Comparison of ENCODE assay signal across 16 cellular contexts in the genomic region with DNA sequence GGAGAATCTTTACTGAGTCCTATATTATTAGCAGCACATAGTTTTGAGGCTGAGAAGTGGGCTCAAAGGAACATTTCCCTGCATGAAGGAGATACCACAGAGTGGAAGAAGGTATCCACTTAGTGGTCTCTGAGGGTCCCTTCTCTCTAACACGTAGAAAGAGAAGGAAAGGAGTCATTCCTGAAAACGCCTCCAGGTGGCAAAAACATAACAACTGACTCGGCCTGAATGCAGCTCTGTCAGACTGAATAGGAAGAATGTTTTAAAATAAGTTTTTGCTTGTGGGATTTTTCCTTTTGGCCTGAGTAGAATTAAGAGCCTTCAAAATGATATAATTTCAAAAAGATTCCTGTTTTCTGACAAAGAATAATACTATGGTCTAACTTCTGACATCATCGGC. TPM values are rescaled to one million over a fixed set of nuclear protein-coding genes. Genes with fewer than 3 reads are reported as not detected.
DNase-seq lines count a peak whose midpoint lies in the region; ATAC-seq, FAIRE-seq and TF ChIP-seq lines count a peak whose summit lies in the region.
"Had no signal": no experiment of that assay in that cellular context is flagged by ENCODE, and none has a peak within 500 bp of the region (broad histone marks: within the 10 kb centered on the region; RNA-seq: fewer than 3 reads in every experiment).

No MANE protein-coding gene starts in this region.

- FAIRE-seq in astrocyte (lab: Jason Lieb, UNC) (peak; percentile 17), keratinocyte (lab: Jason Lieb, UNC) (no peak)

- H3K9ac ChIP-seq in astrocyte (ENCODE audit: low read length) (no peak overlapping the region), keratinocyte (ENCODE audit: control insufficient read depth, extremely low read depth, insufficient read depth, low read length) (no peak overlapping the region)

- H3K27me3 Mint-ChIP-seq in HFFc6 (ENCODE audit: insufficient read depth) = no peaks in the 10 kb centered on the region
- H3K27me3 Mint-ChIP-seq in astrocyte (ENCODE audit: low read depth, unreplicated experiment) = no peaks in the 10 kb centered on the region
- H3K27me3 Mint-ChIP-seq: activated CD4-positive, alpha-beta memory T cell treated with anti-CD3 and anti-CD28 coated beads for 36 hours; activated naive CD8-positive, alpha-beta T cell treated with anti-CD3 and anti-CD28 coated beads, Interleukin-2, amount 10 ng/mL, durations not matched to agents 7 days and 5 days had no signal

- H3K4me1 ChIP-seq in astrocyte (ENCODE audit: insufficient read depth, low read length) = no peaks in the 10 kb centered on the region
- no peaks in the 10 kb centered on the region for H3K4me1 ChIP-seq in keratinocyte (ENCODE audit: control insufficient read depth, extremely low read depth, insufficient read depth, low read length)

- H2AFZ ChIP-seq in astrocyte (ENCODE audit: low read depth, low read length) (no peak overlapping the region), keratinocyte (ENCODE audit: control insufficient read depth, low read length) (no peak overlapping the region)

- H3K4me3 ChIP-seq in AG10803 (ENCODE audit: low read length) (no peak overlapping the region), astrocyte (ENCODE audit: insufficient read depth, low read depth, low read length) (no peak overlapping the region), keratinocyte (ENCODE audit: control insufficient read depth in 2 of 3, extremely low read depth in 1 of 3, insufficient read depth in 2 of 3, low read depth in 1 of 3, low read length in 3 of 3) (no peak overlapping the region)

- dilution Hi-C loops in keratinocyte (cut with MboI; ENCODE audit: extremely low pct_ligation_motif_present, low sequenced_read_pairs) = no loop called here

- no peaks in the 10 kb centered on the region for H3K9me3 ChIP-seq in astrocyte (ENCODE audit: insufficient read depth, low read depth, low read length)
- no peaks in the 10 kb centered on the region for H3K9me3 ChIP-seq in keratinocyte (ENCODE audit: control insufficient read depth, low read depth, low read length)

- no peaks in the 10 kb centered on the region for H3K36me3 Mint-ChIP-seq in HFFc6 (ENCODE audit: low read depth)
- H3K36me3 Mint-ChIP-seq in astrocyte (ENCODE audit: low read depth, unreplicated experiment) = no peaks in the 10 kb centered on the region
- H3K36me3 Mint-ChIP-seq: activated naive CD8-positive, alpha-beta T cell treated with anti-CD3 and anti-CD28 coated beads, Interleukin-2, amount 10 ng/mL, durations not matched to agents 7 days and 5 days; mesothelial cell of epicardium had no signal

- H3K4me3 Mint-ChIP-seq in HFFc6 = no peak overlapping the region
- no peak overlapping the region for H3K4me3 Mint-ChIP-seq in astrocyte (ENCODE audit: unreplicated experiment)
- H3K4me3 Mint-ChIP-seq: activated CD4-positive, alpha-beta memory T cell treated with anti-CD3 and anti-CD28 coated beads for 36 hours; activated naive CD8-positive, alpha-beta T cell treated with anti-CD3 and anti-CD28 coated beads, Interleukin-2, amount 10 ng/mL, durations not matched to agents 7 days and 5 days; mesothelial cell of epicardium; stimulated activated effector memory CD8-positive, alpha-beta T cell treated with anti-CD3 and anti-CD28 coated beads, Interleukin-12 subunit alpha, Interleukin-12 subunit beta, amount 100 ng/mL, for 72 hours had no signal

- H3K4me2 ChIP-seq in astrocyte (ENCODE audit: low read length) (no peak overlapping the region), keratinocyte (ENCODE audit: control insufficient read depth, extremely low read depth, insufficient read depth, low read depth, low read length) (no peak overlapping the region)

- no peaks in the 10 kb centered on the region for H4K20me1 ChIP-seq in astrocyte (ENCODE audit: insufficient read depth, low read length)
- no peaks in the 10 kb centered on the region for H4K20me1 ChIP-seq in keratinocyte (ENCODE audit: control insufficient read depth, extremely low read depth, insufficient read depth, low read length)

- H3K27ac Mint-ChIP-seq in HFFc6 (no peak overlapping the region), astrocyte (ENCODE audit: unreplicated experiment) (no peak overlapping the region)
- H3K27ac Mint-ChIP-seq: activated CD4-positive, alpha-beta memory T cell treated with anti-CD3 and anti-CD28 coated beads for 36 hours; activated naive CD8-positive, alpha-beta T cell treated with anti-CD3 and anti-CD28 coated beads, Interleukin-2, amount 10 ng/mL, durations not matched to agents 7 days and 5 days; mesothelial cell of epicardium; stimulated activated effector memory CD8-positive, alpha-beta T cell treated with anti-CD3 and anti-CD28 coated beads, Interleukin-12 subunit alpha, Interleukin-12 subunit beta, amount 100 ng/mL, for 72 hours had no signal

- H3K27ac ChIP-seq in astrocyte (ENCODE audit: low read depth, low read length) (no peak overlapping the region), keratinocyte (ENCODE audit: control insufficient read depth, insufficient read depth, low read length) (no peak overlapping the region)

- no peak for ATAC-seq in HG02885 (IDR thresholded peaks at IDR 0.05; ENCODE audit: poor library complexity, unreplicated experiment)
- ATAC-seq: stimulated activated effector memory CD8-positive, alpha-beta T cell treated with anti-CD3 and anti-CD28 coated beads, Interleukin-12 subunit alpha, Interleukin-12 subunit beta, amount 100 ng/mL, for 72 hours had no signal

- peak; percentile 33 for TF ChIP-seq CTCF in AG10803 (conservative IDR thresholded peaks at IDR 0.05; ENCODE audit: low read length)
- peak; percentile 55 for TF ChIP-seq CTCF in HFFc6 (IDR thresholded peaks at IDR 0.05)
- peak; percentile 37 for TF ChIP-seq CTCF in astrocyte (IDR thresholded peaks at IDR 0.05; ENCODE audit: insufficient read depth, low read depth, low read length)
- TF ChIP-seq CTCF in keratinocyte (optimal IDR thresholded peaks at IDR 0.05 in 1 of 3, IDR thresholded peaks at IDR 0.05 in 1 of 3, conservative IDR thresholded peaks at IDR 0.05 in 1 of 3; ENCODE audit: extremely low read depth in 1 of 3, insufficient read depth in 2 of 3, low read length in 3 of 3) = peak; percentile 17 to 41 (median 19)

- no peaks in the 10 kb centered on the region for H3K9me1 ChIP-seq in keratinocyte (ENCODE audit: control insufficient read depth, extremely low read depth, insufficient read depth, low read length)

- H3K9me3 Mint-ChIP-seq in HFFc6 = no peaks in the 10 kb centered on the region
- H3K9me3 Mint-ChIP-seq in astrocyte (ENCODE audit: unreplicated experiment) = no peaks in the 10 kb centered on the region
- H3K9me3 Mint-ChIP-seq: activated CD4-positive, alpha-beta memory T cell treated with anti-CD3 and anti-CD28 coated beads for 36 hours; activated naive CD8-positive, alpha-beta T cell treated with anti-CD3 and anti-CD28 coated beads, Interleukin-2, amount 10 ng/mL, durations not matched to agents 7 days and 5 days; stimulated activated effector memory CD8-positive, alpha-beta T cell treated with anti-CD3 and anti-CD28 coated beads, Interleukin-12 subunit alpha, Interleukin-12 subunit beta, amount 100 ng/mL, for 72 hours had no signal

- H3K4me1 Mint-ChIP-seq in HFFc6 (ENCODE audit: low read depth) = peaks cover 5% of the 10 kb centered on the region; the same call in 1 of the 2 replicates
- H3K4me1 Mint-ChIP-seq in astrocyte (ENCODE audit: low read depth, unreplicated experiment) = no peaks in the 10 kb centered on the region
- H3K4me1 Mint-ChIP-seq: activated naive CD8-positive, alpha-beta T cell treated with anti-CD3 and anti-CD28 coated beads, Interleukin-2, amount 10 ng/mL, durations not matched to agents 7 days and 5 days; mesothelial cell of epicardium; stimulated activated effector memory CD8-positive, alpha-beta T cell treated with anti-CD3 and anti-CD28 coated beads, Interleukin-12 subunit alpha, Interleukin-12 subunit beta, amount 100 ng/mL, for 72 hours had no signal

- DNase-seq in AG10803 (ENCODE audit: low read depth) (no peak), HFFc6 (peak; percentile 1), astrocyte (ENCODE audit: low read depth) (no peak), keratinocyte (ENCODE audit: low read depth, low spot score) (no peak), epidermal melanocyte (ENCODE audit: insufficient read length, low spot score) (no peak), iPS-NIHi11 (ENCODE audit: low spot score) (no peak)
- no peak for DNase-seq in activated naive CD4-positive, alpha-beta T cell treated with Interleukin-2 at 50 U/mL for 16 hours
- DNase-seq: activated CD4-positive, alpha-beta memory T cell treated with anti-CD3 and anti-CD28 coated beads for 36 hours; activated naive CD8-positive, alpha-beta T cell treated with anti-CD3 and anti-CD28 coated beads, Interleukin-2, amount 10 ng/mL, durations not matched to agents 7 days and 5 days; COR-L47; GOT3; NCI-H1105 had no signal

- no peaks in the 10 kb centered on the region for H3K79me2 ChIP-seq in astrocyte (ENCODE audit: insufficient read depth, low read length)
- no peaks in the 10 kb centered on the region for H3K79me2 ChIP-seq in keratinocyte (ENCODE audit: control insufficient read depth, insufficient read depth, low read length)

- H3K36me3 ChIP-seq in astrocyte (ENCODE audit: insufficient read depth, low read length) = no peaks in the 10 kb centered on the region
- no peaks in the 10 kb centered on the region for H3K36me3 ChIP-seq in keratinocyte (ENCODE audit: control insufficient read depth in 2 of 2, extremely low read depth in 1 of 2, insufficient read depth in 2 of 2, low read length in 2 of 2)

- H3K27me3 ChIP-seq in astrocyte (ENCODE audit: insufficient read depth, low read length) (no peaks in the 10 kb centered on the region), keratinocyte (ENCODE audit: control insufficient read depth, extremely low read depth, insufficient read depth, low read length) (no peaks in the 10 kb centered on the region)

RNA-seq across cellular contexts. Expression of a gene that starts 23.3 kb away (rescaled TPM):
- total RNA-seq in HFFc6 (2021; fragmentation: NEBNext Ultra II Directional; extraction: Animal tissue kit (Norgen Biotek cat#: 25700)) = 1 to 10 TPM; 3.0 to 5.8 (median 4.1) TPM
- 6.2 and 6.3 TPM in 2 replicates for total RNA-seq in astrocyte
- polyA plus RNA-seq in keratinocyte = 1.1 to 2.4 TPM (median 1.6 TPM) in 3 replicates
- 5.1 TPM for polyA plus RNA-seq in keratinocyte (2011; ENCODE audit: low read depth)
- polyA plus RNA-seq in keratinocyte (2011; cell fraction: cytosol; rRNA removed) = 0.78 and 0.88 TPM in 2 replicates
- polyA plus RNA-seq in keratinocyte (2011; cell fraction: nucleus; rRNA removed) = 4.8 and 5.6 TPM in 2 replicates
- 2.5 TPM in 2 replicates for polyA plus RNA-seq in keratinocyte (2012; ENCODE audit: low replicate concordance)
- 1.5 to 4.9 TPM (median 1.9 TPM) in 3 replicates for polyA minus RNA-seq in keratinocyte
- polyA minus RNA-seq in keratinocyte (2011; cell fraction: cytosol; rRNA and poly(A)+ RNA removed) = not detected
- 1.6 and 6.4 TPM in 2 replicates for polyA minus RNA-seq in keratinocyte (2011; cell fraction: nucleus; rRNA and poly(A)+ RNA removed)

RNA-seq across cellular contexts. Expression of a gene that starts 48.4 kb away (rescaled TPM):
- not detected for total RNA-seq in HFFc6 (2021; fragmentation: NEBNext Ultra II Directional; extraction: Animal tissue kit (Norgen Biotek cat#: 25700))
- not detected in 2 replicates for total RNA-seq in astrocyte
- polyA plus RNA-seq in keratinocyte = not detected in 3 replicates
- not detected for polyA plus RNA-seq in keratinocyte (2011; ENCODE audit: low read depth)
- not detected in 2 replicates for polyA plus RNA-seq in keratinocyte (2011; cell fraction: cytosol; rRNA removed)
- polyA plus RNA-seq in keratinocyte (2011; cell fraction: nucleus; rRNA removed) = not detected in 2 replicates
- not detected in 2 replicates for polyA plus RNA-seq in keratinocyte (2012; ENCODE audit: low replicate concordance)
- polyA minus RNA-seq in keratinocyte = not detected in 3 replicates
- not detected for polyA minus RNA-seq in keratinocyte (2011; cell fraction: cytosol; rRNA and poly(A)+ RNA removed)
- not detected in 2 replicates for polyA minus RNA-seq in keratinocyte (2011; cell fraction: nucleus; rRNA and poly(A)+ RNA removed)
- total RNA-seq: activated CD4-positive, alpha-beta memory T cell treated with anti-CD3 and anti-CD28 coated beads for 36 hours; activated naive CD8-positive, alpha-beta T cell treated with anti-CD3 and anti-CD28 coated beads, Interleukin-2, amount 10 ng/mL, durations not matched to agents 7 days and 5 days; fibroblast of lung; mesothelial cell of epicardium had no signal
- polyA plus RNA-seq: fibroblast of lung had no signal
